1 cellular context compared by ENCODE assay signal in the genomic region with DNA sequence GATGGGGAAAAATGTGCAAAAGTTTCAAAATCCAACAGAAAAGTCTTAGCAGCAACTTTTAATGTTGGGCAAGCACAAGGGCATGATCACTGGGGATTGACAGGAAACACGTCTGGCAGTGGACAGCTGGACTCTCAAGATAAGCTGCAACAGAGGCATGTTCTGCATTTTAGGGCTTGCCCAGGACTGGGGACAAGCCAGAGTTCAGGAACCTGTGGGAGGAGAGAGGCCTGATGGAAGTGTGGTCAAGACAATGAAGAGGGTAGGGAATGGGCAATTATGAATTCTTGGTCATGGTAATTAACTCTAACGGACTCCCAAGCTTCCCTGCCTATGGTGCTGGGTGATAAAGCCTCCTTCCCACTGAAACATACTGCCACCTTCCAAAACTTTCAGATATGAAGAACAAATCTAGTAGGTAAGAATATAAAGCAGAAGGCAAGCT.
A peak's percentile ranks its signal among the peaks of the same experiment; 100 is the strongest.
TF ChIP-seq lines count a peak whose summit lies in the region.

No MANE protein-coding gene starts in this region.

TF ChIP-seq in K562, 482 proteins besides CTCF, POLR2A, EP300 and RAD21 (continued from another document and continues in another):
- TF ChIP-seq, protein P1, sequence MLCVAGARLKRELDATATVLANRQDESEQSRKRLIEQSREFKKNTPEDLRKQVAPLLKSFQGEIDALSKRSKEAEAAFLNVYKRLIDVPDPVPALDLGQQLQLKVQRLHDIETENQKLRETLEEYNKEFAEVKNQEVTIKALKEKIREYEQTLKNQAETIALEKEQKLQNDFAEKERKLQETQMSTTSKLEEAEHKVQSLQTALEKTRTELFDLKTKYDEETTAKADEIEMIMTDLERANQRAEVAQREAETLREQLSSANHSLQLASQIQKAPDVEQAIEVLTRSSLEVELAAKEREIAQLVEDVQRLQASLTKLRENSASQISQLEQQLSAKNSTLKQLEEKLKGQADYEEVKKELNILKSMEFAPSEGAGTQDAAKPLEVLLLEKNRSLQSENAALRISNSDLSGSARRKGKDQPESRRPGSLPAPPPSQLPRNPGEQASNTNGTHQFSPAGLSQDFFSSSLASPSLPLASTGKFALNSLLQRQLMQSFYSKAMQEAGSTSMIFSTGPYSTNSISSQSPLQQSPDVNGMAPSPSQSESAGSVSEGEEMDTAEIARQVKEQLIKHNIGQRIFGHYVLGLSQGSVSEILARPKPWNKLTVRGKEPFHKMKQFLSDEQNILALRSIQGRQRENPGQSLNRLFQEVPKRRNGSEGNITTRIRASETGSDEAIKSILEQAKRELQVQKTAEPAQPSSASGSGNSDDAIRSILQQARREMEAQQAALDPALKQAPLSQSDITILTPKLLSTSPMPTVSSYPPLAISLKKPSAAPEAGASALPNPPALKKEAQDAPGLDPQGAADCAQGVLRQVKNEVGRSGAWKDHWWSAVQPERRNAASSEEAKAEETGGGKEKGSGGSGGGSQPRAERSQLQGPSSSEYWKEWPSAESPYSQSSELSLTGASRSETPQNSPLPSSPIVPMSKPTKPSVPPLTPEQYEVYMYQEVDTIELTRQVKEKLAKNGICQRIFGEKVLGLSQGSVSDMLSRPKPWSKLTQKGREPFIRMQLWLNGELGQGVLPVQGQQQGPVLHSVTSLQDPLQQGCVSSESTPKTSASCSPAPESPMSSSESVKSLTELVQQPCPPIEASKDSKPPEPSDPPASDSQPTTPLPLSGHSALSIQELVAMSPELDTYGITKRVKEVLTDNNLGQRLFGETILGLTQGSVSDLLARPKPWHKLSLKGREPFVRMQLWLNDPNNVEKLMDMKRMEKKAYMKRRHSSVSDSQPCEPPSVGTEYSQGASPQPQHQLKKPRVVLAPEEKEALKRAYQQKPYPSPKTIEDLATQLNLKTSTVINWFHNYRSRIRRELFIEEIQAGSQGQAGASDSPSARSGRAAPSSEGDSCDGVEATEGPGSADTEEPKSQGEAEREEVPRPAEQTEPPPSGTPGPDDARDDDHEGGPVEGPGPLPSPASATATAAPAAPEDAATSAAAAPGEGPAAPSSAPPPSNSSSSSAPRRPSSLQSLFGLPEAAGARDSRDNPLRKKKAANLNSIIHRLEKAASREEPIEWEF (CRISPR knock-in tag; IDR thresholded peaks at IDR 0.05): no peak
- TF ChIP-seq, protein P2, sequence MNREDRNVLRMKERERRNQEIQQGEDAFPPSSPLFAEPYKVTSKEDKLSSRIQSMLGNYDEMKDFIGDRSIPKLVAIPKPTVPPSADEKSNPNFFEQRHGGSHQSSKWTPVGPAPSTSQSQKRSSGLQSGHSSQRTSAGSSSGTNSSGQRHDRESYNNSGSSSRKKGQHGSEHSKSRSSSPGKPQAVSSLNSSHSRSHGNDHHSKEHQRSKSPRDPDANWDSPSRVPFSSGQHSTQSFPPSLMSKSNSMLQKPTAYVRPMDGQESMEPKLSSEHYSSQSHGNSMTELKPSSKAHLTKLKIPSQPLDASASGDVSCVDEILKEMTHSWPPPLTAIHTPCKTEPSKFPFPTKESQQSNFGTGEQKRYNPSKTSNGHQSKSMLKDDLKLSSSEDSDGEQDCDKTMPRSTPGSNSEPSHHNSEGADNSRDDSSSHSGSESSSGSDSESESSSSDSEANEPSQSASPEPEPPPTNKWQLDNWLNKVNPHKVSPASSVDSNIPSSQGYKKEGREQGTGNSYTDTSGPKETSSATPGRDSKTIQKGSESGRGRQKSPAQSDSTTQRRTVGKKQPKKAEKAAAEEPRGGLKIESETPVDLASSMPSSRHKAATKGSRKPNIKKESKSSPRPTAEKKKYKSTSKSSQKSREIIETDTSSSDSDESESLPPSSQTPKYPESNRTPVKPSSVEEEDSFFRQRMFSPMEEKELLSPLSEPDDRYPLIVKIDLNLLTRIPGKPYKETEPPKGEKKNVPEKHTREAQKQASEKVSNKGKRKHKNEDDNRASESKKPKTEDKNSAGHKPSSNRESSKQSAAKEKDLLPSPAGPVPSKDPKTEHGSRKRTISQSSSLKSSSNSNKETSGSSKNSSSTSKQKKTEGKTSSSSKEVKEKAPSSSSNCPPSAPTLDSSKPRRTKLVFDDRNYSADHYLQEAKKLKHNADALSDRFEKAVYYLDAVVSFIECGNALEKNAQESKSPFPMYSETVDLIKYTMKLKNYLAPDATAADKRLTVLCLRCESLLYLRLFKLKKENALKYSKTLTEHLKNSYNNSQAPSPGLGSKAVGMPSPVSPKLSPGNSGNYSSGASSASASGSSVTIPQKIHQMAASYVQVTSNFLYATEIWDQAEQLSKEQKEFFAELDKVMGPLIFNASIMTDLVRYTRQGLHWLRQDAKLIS (CRISPR knock-in tag; IDR thresholded peaks at IDR 0.05): no peak; the same call in 1 of the 2 replicates
- TF ChIP-seq TGIF2 (CRISPR knock-in tag; IDR thresholded peaks at IDR 0.05) (0 out of 2 replicates have a peak, but pooled peaks have one; percentile 51), ZNF561 (CRISPR knock-in tag; conservative IDR thresholded peaks at IDR 0.05) (no peak), DDX20 (tag; IDR thresholded peaks at IDR 0.05; ENCODE audit: low read depth) (peak; percentile 45; the same call in 1 of the 2 replicates), ATF7 (IDR thresholded peaks at IDR 0.05) (peak; percentile 46; the same call in 1 of the 2 replicates), MIER1 (IDR thresholded peaks at IDR 0.05; ENCODE audit: low read depth) (no peak), POLR2H (tag; IDR thresholded peaks at IDR 0.05; ENCODE audit: low read depth) (no peak), MAFK (IDR thresholded peaks at IDR 0.05; ENCODE audit: low read length) (peak; percentile 30; the same call in 1 of the 2 replicates), ZBTB7A (IDR thresholded peaks at IDR 0.05; ENCODE audit: borderline replicate concordance, control insufficient read depth, low read depth, low read length) (no peak), ZNF124 (CRISPR knock-in tag; IDR thresholded peaks at IDR 0.05) (no peak), ELF4 (CRISPR knock-in tag; IDR thresholded peaks at IDR 0.05) (no peak), RFX5 (IDR thresholded peaks at IDR 0.05; ENCODE audit: low read depth, low read length) (no peak), DPF2 (IDR thresholded peaks at IDR 0.05) (peak; percentile 98), ZNF583 (CRISPR knock-in tag; IDR thresholded peaks at IDR 0.05) (peak; percentile 83), EZH2 (IDR thresholded peaks at IDR 0.05; ENCODE audit: borderline replicate concordance, low read depth, low read length) (no peak; the same call in 1 of the 2 replicates), ZNF431 (CRISPR knock-in tag; IDR thresholded peaks at IDR 0.05) (0 out of 2 replicates have a peak, but pooled peaks have one; percentile 23), ZNF316 (IDR thresholded peaks at IDR 0.05) (no peak), HMG20B (CRISPR knock-in tag; IDR thresholded peaks at IDR 0.05) (no peak), ZNF785 (CRISPR knock-in tag; IDR thresholded peaks at IDR 0.05) (no peak), KLF1 (tag; IDR thresholded peaks at IDR 0.05) (0 out of 2 replicates have a peak, but pooled peaks have one; percentile 20), TAL1 (IDR thresholded peaks at IDR 0.05) (peak; percentile 96), IFI16 (CRISPR knock-in tag; IDR thresholded peaks at IDR 0.05) (no peak), PCBP2 (IDR thresholded peaks at IDR 0.05; ENCODE audit: low read depth, low read length, poor library complexity, severe bottlenecking) (no peak), NFYB (IDR thresholded peaks at IDR 0.05; ENCODE audit: extremely low read depth, insufficient read length) (no peak), RBM14 (IDR thresholded peaks at IDR 0.05; ENCODE audit: borderline replicate concordance, insufficient read depth, low read depth, low read length) (no peak), KDM5B (IDR thresholded peaks at IDR 0.05; ENCODE audit: insufficient replicate concordance, low read depth, low read length) (no peak), ZNF282 (CRISPR knock-in tag; IDR thresholded peaks at IDR 0.05) (no peak), ZNF696 (CRISPR knock-in tag; conservative IDR thresholded peaks at IDR 0.05) (no peak), PHB2 (IDR thresholded peaks at IDR 0.05; ENCODE audit: low read depth) (peak; percentile 80), NUFIP1 (IDR thresholded peaks at IDR 0.05; ENCODE audit: partially characterized antibody) (no peak), TFAM (CRISPR knock-in tag; conservative IDR thresholded peaks at IDR 0.05) (no peak)
- TF ChIP-seq, protein P3, sequence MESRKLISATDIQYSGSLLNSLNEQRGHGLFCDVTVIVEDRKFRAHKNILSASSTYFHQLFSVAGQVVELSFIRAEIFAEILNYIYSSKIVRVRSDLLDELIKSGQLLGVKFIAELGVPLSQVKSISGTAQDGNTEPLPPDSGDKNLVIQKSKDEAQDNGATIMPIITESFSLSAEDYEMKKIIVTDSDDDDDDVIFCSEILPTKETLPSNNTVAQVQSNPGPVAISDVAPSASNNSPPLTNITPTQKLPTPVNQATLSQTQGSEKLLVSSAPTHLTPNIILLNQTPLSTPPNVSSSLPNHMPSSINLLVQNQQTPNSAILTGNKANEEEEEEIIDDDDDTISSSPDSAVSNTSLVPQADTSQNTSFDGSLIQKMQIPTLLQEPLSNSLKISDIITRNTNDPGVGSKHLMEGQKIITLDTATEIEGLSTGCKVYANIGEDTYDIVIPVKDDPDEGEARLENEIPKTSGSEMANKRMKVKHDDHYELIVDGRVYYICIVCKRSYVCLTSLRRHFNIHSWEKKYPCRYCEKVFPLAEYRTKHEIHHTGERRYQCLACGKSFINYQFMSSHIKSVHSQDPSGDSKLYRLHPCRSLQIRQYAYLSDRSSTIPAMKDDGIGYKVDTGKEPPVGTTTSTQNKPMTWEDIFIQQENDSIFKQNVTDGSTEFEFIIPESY (CRISPR knock-in tag; IDR thresholded peaks at IDR 0.05): no peak
- TF ChIP-seq, protein P4, sequence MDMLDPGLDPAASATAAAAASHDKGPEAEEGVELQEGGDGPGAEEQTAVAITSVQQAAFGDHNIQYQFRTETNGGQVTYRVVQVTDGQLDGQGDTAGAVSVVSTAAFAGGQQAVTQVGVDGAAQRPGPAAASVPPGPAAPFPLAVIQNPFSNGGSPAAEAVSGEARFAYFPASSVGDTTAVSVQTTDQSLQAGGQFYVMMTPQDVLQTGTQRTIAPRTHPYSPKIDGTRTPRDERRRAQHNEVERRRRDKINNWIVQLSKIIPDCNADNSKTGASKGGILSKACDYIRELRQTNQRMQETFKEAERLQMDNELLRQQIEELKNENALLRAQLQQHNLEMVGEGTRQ (CRISPR knock-in tag; IDR thresholded peaks at IDR 0.05): no peak
- TF ChIP-seq, protein P5, sequence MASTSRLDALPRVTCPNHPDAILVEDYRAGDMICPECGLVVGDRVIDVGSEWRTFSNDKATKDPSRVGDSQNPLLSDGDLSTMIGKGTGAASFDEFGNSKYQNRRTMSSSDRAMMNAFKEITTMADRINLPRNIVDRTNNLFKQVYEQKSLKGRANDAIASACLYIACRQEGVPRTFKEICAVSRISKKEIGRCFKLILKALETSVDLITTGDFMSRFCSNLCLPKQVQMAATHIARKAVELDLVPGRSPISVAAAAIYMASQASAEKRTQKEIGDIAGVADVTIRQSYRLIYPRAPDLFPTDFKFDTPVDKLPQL (IDR thresholded peaks at IDR 0.05; ENCODE audit: extremely low read depth, insufficient read length): no peak
- TF ChIP-seq, protein P6, sequence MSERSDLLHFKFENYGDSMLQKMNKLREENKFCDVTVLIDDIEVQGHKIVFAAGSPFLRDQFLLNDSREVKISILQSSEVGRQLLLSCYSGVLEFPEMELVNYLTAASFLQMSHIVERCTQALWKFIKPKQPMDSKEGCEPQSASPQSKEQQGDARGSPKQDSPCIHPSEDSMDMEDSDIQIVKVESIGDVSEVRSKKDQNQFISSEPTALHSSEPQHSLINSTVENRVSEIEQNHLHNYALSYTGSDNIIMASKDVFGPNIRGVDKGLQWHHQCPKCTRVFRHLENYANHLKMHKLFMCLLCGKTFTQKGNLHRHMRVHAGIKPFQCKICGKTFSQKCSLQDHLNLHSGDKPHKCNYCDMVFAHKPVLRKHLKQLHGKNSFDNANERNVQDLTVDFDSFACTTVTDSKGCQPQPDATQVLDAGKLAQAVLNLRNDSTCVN (CRISPR knock-in tag; IDR thresholded peaks at IDR 0.05): no peak
- TF ChIP-seq, protein P7, sequence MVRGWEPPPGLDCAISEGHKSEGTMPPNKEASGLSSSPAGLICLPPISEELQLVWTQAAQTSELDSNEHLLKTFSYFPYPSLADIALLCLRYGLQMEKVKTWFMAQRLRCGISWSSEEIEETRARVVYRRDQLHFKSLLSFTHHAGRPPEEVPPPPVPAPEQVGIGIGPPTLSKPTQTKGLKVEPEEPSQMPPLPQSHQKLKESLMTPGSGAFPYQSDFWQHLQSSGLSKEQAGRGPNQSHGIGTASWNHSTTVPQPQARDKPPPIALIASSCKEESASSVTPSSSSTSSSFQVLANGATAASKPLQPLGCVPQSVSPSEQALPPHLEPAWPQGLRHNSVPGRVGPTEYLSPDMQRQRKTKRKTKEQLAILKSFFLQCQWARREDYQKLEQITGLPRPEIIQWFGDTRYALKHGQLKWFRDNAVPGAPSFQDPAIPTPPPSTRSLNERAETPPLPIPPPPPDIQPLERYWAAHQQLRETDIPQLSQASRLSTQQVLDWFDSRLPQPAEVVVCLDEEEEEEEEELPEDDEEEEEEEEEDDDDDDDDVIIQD (CRISPR knock-in tag; IDR thresholded peaks at IDR 0.05): no peak
- TF ChIP-seq, protein P8, sequence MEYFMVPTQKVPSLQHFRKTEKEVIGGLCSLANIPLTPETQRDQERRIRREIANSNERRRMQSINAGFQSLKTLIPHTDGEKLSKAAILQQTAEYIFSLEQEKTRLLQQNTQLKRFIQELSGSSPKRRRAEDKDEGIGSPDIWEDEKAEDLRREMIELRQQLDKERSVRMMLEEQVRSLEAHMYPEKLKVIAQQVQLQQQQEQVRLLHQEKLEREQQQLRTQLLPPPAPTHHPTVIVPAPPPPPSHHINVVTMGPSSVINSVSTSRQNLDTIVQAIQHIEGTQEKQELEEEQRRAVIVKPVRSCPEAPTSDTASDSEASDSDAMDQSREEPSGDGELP (CRISPR knock-in tag; IDR thresholded peaks at IDR 0.05; ENCODE audit: borderline replicate concordance): peak; percentile 95
- TF ChIP-seq, protein P9, sequence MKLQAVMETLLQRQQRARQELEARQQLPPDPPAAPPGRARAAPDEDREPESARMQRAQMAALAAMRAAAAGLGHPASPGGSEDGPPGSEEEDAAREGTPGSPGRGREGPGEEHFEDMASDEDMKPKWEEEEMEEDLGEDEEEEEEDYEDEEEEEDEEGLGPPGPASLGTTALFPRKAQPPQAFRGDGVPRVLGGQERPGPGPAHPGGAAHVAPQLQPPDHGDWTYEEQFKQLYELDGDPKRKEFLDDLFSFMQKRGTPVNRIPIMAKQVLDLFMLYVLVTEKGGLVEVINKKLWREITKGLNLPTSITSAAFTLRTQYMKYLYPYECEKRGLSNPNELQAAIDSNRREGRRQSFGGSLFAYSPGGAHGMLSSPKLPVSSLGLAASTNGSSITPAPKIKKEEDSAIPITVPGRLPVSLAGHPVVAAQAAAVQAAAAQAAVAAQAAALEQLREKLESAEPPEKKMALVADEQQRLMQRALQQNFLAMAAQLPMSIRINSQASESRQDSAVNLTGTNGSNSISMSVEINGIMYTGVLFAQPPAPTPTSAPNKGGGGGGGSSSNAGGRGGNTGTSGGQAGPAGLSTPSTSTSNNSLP (IDR thresholded peaks at IDR 0.05; ENCODE audit: borderline replicate concordance, low read depth, low read length): peak; percentile 92
- TF ChIP-seq, protein P10, sequence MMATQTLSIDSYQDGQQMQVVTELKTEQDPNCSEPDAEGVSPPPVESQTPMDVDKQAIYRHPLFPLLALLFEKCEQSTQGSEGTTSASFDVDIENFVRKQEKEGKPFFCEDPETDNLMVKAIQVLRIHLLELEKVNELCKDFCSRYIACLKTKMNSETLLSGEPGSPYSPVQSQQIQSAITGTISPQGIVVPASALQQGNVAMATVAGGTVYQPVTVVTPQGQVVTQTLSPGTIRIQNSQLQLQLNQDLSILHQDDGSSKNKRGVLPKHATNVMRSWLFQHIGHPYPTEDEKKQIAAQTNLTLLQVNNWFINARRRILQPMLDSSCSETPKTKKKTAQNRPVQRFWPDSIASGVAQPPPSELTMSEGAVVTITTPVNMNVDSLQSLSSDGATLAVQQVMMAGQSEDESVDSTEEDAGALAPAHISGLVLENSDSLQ (IDR thresholded peaks at IDR 0.05): peak; percentile 94
